23 cellular contexts compared by ENCODE assay signal in genomic region chr12:49882248-49882850, GRCh38. TPM values are rescaled to one million over a fixed set of nuclear protein-coding genes. Genes with fewer than 3 reads are reported as not detected.
DNase-seq lines count a peak whose midpoint lies in the region; ATAC-seq, FAIRE-seq and TF ChIP-seq lines count a peak whose summit lies in the region.
"Had no signal": no experiment of that assay in that cellular context is flagged by ENCODE, and none has a peak within 500 bp of the region (broad histone marks: within the 10 kb centered on the region; RNA-seq: fewer than 3 reads in every experiment).

No MANE protein-coding gene starts in this region.

- H3K9me1 ChIP-seq in K562 (ENCODE audit: control insufficient read depth, insufficient read depth, low read length) = no peaks in the 10 kb centered on the region

- TF ChIP-seq POLR2A in K562 (conservative IDR thresholded peaks at IDR 0.05) = no peak

- peak; percentile 69 for DNase-seq in COR-L47 (lab: John Stamatoyannopoulos, UW)
- peak; percentile 28 for DNase-seq in NCI-H2227 treated with DMSO at 0.1 percent for 48 hours (lab: John Stamatoyannopoulos, UW)
- no peak for DNase-seq in K562 (ENCODE audit: extremely low read depth in 1 of 4, low spot score in 3 of 4)
- no peak for DNase-seq in stimulated activated CD4-positive, alpha-beta T cell treated with anti-CD3 and anti-CD28 coated beads, Interleukin-4, amount 100 ng/mL, for 4 hours
- no peak for DNase-seq in HUDEP-2 (lab: John Stamatoyannopoulos, UW; ENCODE audit: unreplicated experiment in 76 of 76)
- no peak for DNase-seq in SHP77 treated with DMSO at 0.1 percent for 48 hours (lab: John Stamatoyannopoulos, UW)
- no peak for DNase-seq in GF-D8 (lab: John Stamatoyannopoulos, UW)
- DNase-seq: activated CD4-positive, alpha-beta T cell treated with anti-CD3 and anti-CD28 coated beads, Interleukin-2, amount 50 U/mL, for 4 hours; activated naive CD4-positive, alpha-beta T cell treated with Interleukin-2 at 50 U/mL for 16 hours; CD4-positive, alpha-beta memory T cell; DND-41; MV-4-11; NCI-H2081 treated with DMSO at 0.1 percent for 48 hours; NCI-H524 treated with DMSO at 0.1 percent for 48 hours; Peyer's patch; stimulated activated naive CD8-positive, alpha-beta T cell treated with anti-CD3 and anti-CD28 coated beads, Interleukin-15, amount 100 ng/mL, for 72 hours had no signal

- in situ Hi-C loops in K562 (cut with MboI) = no loop called here

- H3K9me3 ChIP-seq in K562 (replicated peaks; ENCODE audit: control insufficient read depth, insufficient read depth, low read depth, low read length) (peaks cover 18% of the 10 kb centered on the region), mesodermal cell (ENCODE audit: control insufficient read depth, low read length) (no peaks in the 10 kb centered on the region)
- H3K9me3 ChIP-seq: left lung, Peyer's patch had no signal

- no TSS peak for BruUV-seq in K562 (replicated peaks; lab: Mats Ljungman, UMichigan)

- TF ChIP-seq CTCF in K562 (IDR thresholded peaks at IDR 0.05 in 2 of 3, conservative IDR thresholded peaks at IDR 0.05 in 1 of 3; ENCODE audit: insufficient read depth in 2 of 3, low read depth in 1 of 3, low read length in 3 of 3) = no peak

- CTCF ChIA-PET in K562 (lab: Yijun Ruan, JAX; ENCODE audit: low intra/inter-chr PET ratio) = no interaction called here

- ATAC-seq in K562 = no peak
- ATAC-seq: esophagus mucosa; left lung; stimulated activated naive CD8-positive, alpha-beta T cell treated with anti-CD3 and anti-CD28 coated beads, Interleukin-15, amount 100 ng/mL, for 72 hours had no signal

- H3K27ac ChIP-seq in K562 (ENCODE audit: extremely low read depth, low read depth, low read length) = no peak overlapping the region
- peak overlapping the region; percentile 2 for H3K27ac ChIP-seq in mesodermal cell (ENCODE audit: low read depth, low read length, severe bottlenecking)
- H3K27ac ChIP-seq: HL-60, left lung, Peyer's patch had no signal

- WGBS in K562 (ENCODE audit: insufficient coverage, low coverage, missing lambda C conversion rate) = 2% methylated on average over 8 of the region's 8 CpGs
- 36 to 58% methylated on average over 5 to 7 of the region's 8 CpGs for WGBS in mesodermal cell (ENCODE audit: insufficient coverage in 2 of 2), 2 experiments

- POLR2A ChIA-PET in K562 (lab: Yijun Ruan, JAX) = interaction anchor here (1.0 kb wide), 1 partner anchor 12 kb away, joined by 4 read pairs; no protein-coding TSS in a partner anchor

- H3K79me2 ChIP-seq in K562 (ENCODE audit: control insufficient read depth, insufficient read depth, low read length) = no peaks in the 10 kb centered on the region

- intact Hi-C loops in K562 (cut with micrococcal nuclease) = no loop called here

- H3K9ac ChIP-seq in K562 (ENCODE audit: insufficient read depth in 1 of 2, low read depth in 2 of 2, low read length in 2 of 2) = peak overlapping the region in 1 of 2 experiments; percentile 7; a peak in 2 of 4 replicates

- peaks cover 28 to 51% of the 10 kb centered on the region in 2 experiments for H3K27me3 ChIP-seq in K562 (ENCODE audit: control insufficient read depth in 2 of 2, insufficient read depth in 2 of 2, low read length in 2 of 2)
- H3K27me3 ChIP-seq: Peyer's patch had no signal

- no peak for TF ChIP-seq RAD21 in K562 (CRISPR knock-in tag; conservative IDR thresholded peaks at IDR 0.05 in 1 of 2, IDR thresholded peaks at IDR 0.05 in 1 of 2)

- H2AFZ ChIP-seq in K562 (ENCODE audit: low read depth, low read length) = no peak overlapping the region

- H3K36me3 ChIP-seq in K562 (ENCODE audit: control insufficient read depth, insufficient read depth, low read length) (no peaks in the 10 kb centered on the region), mesodermal cell (ENCODE audit: control insufficient read depth, insufficient read depth, low read length) (no peaks in the 10 kb centered on the region)
- H3K36me3 ChIP-seq: left lung, Peyer's patch had no signal

- FAIRE-seq in K562 (lab: Jason Lieb, UNC) = no peak
- FAIRE-seq: H54, urothelium cell line had no signal

- TF ChIP-seq EP300 in K562 (IDR thresholded peaks at IDR 0.05; ENCODE audit: low read length) = no peak

- H4K20me1 ChIP-seq in K562 (replicated peaks; ENCODE audit: control insufficient read depth, insufficient read depth, low read length) = peaks cover 10% of the 10 kb centered on the region

- no peak overlapping the region for H3K4me2 ChIP-seq in K562 (ENCODE audit: insufficient read depth, low read length)

- H3K4me3 ChIP-seq in K562 = no peak overlapping the region
- no peak overlapping the region for H3K4me3 ChIP-seq in mesodermal cell (ENCODE audit: extremely low read depth, insufficient read depth, low read length, poor library complexity, severe bottlenecking)
- H3K4me3 ChIP-seq: left lung, Peyer's patch had no signal

- H3K4me1 ChIP-seq in K562 (replicated peaks in 1 of 2; ENCODE audit: control insufficient read depth in 2 of 2, insufficient read depth in 2 of 2, low read length in 2 of 2) = peaks cover 0 to 6% of the 10 kb centered on the region in 2 experiments; a peak in 1 of 5 replicates
- H3K4me1 ChIP-seq in mesodermal cell (ENCODE audit: control insufficient read depth, insufficient read depth, low read length, poor library complexity, severe bottlenecking) = peaks cover 16% of the 10 kb centered on the region
- H3K4me1 ChIP-seq: left lung, Peyer's patch had no signal

TF ChIP-seq in K562, 482 proteins besides CTCF, POLR2A, EP300 and RAD21 (continues in another document):
- TF ChIP-seq FOSL1 (tag; conservative IDR thresholded peaks at IDR 0.05) = peak; percentile 53; the same call in 1 of the 2 replicates

RNA-seq across cellular contexts. Expression of gene FAIM2, which starts 21.4 kb away (rescaled TPM):
- total RNA-seq in K562 (2011; cell fraction: chromatin; rRNA removed; ENCODE audit: low replicate concordance) = not detected in 2 replicates
- not detected in 2 replicates for total RNA-seq in K562 (2011; cell fraction: nucleolus; rRNA removed)
- 0.15 TPM in 1 of 2 replicates, not detected in the other for total RNA-seq in K562 (2011; cell fraction: nucleoplasm; rRNA removed)
- total RNA-seq in K562 (2014; rRNA removed) (not detected in 2 replicates), K562 (2014; rRNA removed; fragmentation: Illumina TruSeq; extraction: Trizol) (not detected in 2 replicates), K562 (2015; rRNA removed; fragmentation: Illumina TruSeq; extraction: Trizol) (not detected in 2 replicates), K562 (2021) (not detected in 2 replicates)
- polyA plus RNA-seq in K562 (2011; rRNA removed) (not detected in 2 replicates), K562 (2014; fragmentation: Illumina TruSeq; extraction: Trizol) (not detected in 2 replicates), K562 (2014; fragmentation: Nextera tagmentation; extraction: Ambion mirVana) (under 1 TPM in 1 of 2 experiments, not detected in 1; 0.10 TPM), K562 (2014; rRNA removed) (0.01 TPM in 1 of 2 replicates, not detected in the other)
- polyA plus RNA-seq in K562 (2011; cell fraction: cytosol; rRNA removed) = 0.07 and 0.76 TPM in 2 replicates
- not detected in 2 replicates for polyA plus RNA-seq in K562 (2011; cell fraction: nucleus; rRNA removed)
- polyA plus RNA-seq in K562 (2012) = 0.09 and 0.17 TPM in 2 replicates
- not detected in 2 replicates for polyA minus RNA-seq in K562 (2011; rRNA and poly(A)+ RNA removed)
- not detected in 2 replicates for polyA minus RNA-seq in K562 (2011; cell fraction: cytosol; rRNA and poly(A)+ RNA removed)
- polyA minus RNA-seq in K562 (2011; cell fraction: nucleus; rRNA and poly(A)+ RNA removed) = not detected in 2 replicates
- 2.0 TPM for polyA plus RNA-seq in mesodermal cell (2013, experiment 1 of 2)
- polyA plus RNA-seq in mesodermal cell (2013, experiment 2 of 2) = 0.56 TPM
- total RNA-seq: dermis microvascular lymphatic vessel endothelial cell had no signal

RNA-seq across cellular contexts. Expression of gene BCDIN3D, which starts 39.4 kb away (rescaled TPM):
- total RNA-seq in K562 (2011; cell fraction: chromatin; rRNA removed; ENCODE audit: low replicate concordance) = 6.1 and 8.1 TPM in 2 replicates
- total RNA-seq in K562 (2011; cell fraction: nucleolus; rRNA removed) = 10.5 and 11.7 TPM in 2 replicates
- 9.2 and 11.8 TPM in 2 replicates for total RNA-seq in K562 (2011; cell fraction: nucleoplasm; rRNA removed)
- total RNA-seq in K562 (2014; rRNA removed) (3.7 and 4.3 TPM in 2 replicates), K562 (2014; rRNA removed; fragmentation: Illumina TruSeq; extraction: Trizol) (4.4 and 4.6 TPM in 2 replicates), K562 (2015; rRNA removed; fragmentation: Illumina TruSeq; extraction: Trizol) (4.9 TPM in 2 replicates), K562 (2021) (5.1 and 5.6 TPM in 2 replicates)
- polyA plus RNA-seq in K562 (2011; rRNA removed) (3.7 and 5.6 TPM in 2 replicates), K562 (2014; fragmentation: Illumina TruSeq; extraction: Trizol) (5.1 and 5.9 TPM in 2 replicates), K562 (2014; fragmentation: Nextera tagmentation; extraction: Ambion mirVana) (1 to 10 TPM; 6.3 to 6.9 TPM), K562 (2014; rRNA removed) (5.2 and 5.8 TPM in 2 replicates)
- 3.5 and 4.3 TPM in 2 replicates for polyA plus RNA-seq in K562 (2011; cell fraction: cytosol; rRNA removed)
- polyA plus RNA-seq in K562 (2011; cell fraction: nucleus; rRNA removed) = 2.3 and 3.5 TPM in 2 replicates
- polyA plus RNA-seq in K562 (2012) = 4.0 and 5.4 TPM in 2 replicates
- 4.7 and 5.3 TPM in 2 replicates for polyA minus RNA-seq in K562 (2011; rRNA and poly(A)+ RNA removed)
- 1.1 and 1.9 TPM in 2 replicates for polyA minus RNA-seq in K562 (2011; cell fraction: cytosol; rRNA and poly(A)+ RNA removed)
- 2.7 and 4.7 TPM in 2 replicates for polyA minus RNA-seq in K562 (2011; cell fraction: nucleus; rRNA and poly(A)+ RNA removed)
- 3.7 TPM for polyA plus RNA-seq in mesodermal cell (2013, experiment 1 of 2)
- polyA plus RNA-seq in mesodermal cell (2013, experiment 2 of 2) = 2.8 TPM

RNA-seq across cellular contexts. Expression of gene NCKAP5L, which starts 54.1 kb away (rescaled TPM):
- 15.1 and 38.6 TPM in 2 replicates for total RNA-seq in K562 (2011; cell fraction: chromatin; rRNA removed; ENCODE audit: low replicate concordance)
- total RNA-seq in K562 (2011; cell fraction: nucleolus; rRNA removed) = 21.6 and 25.2 TPM in 2 replicates
- 21.0 and 24.7 TPM in 2 replicates for total RNA-seq in K562 (2011; cell fraction: nucleoplasm; rRNA removed)
- total RNA-seq in K562 (2014; rRNA removed) (7.3 and 9.4 TPM in 2 replicates), K562 (2014; rRNA removed; fragmentation: Illumina TruSeq; extraction: Trizol) (1.4 and 2.1 TPM in 2 replicates), K562 (2015; rRNA removed; fragmentation: Illumina TruSeq; extraction: Trizol) (4.7 and 4.9 TPM in 2 replicates), K562 (2021) (13.4 and 14.4 TPM in 2 replicates)
- polyA plus RNA-seq in K562 (2011; rRNA removed) (1.7 and 3.6 TPM in 2 replicates), K562 (2014; fragmentation: Illumina TruSeq; extraction: Trizol) (3.7 and 7.7 TPM in 2 replicates), K562 (2014; fragmentation: Nextera tagmentation; extraction: Ambion mirVana) (under 1 TPM; 0.01 to 0.04 TPM), K562 (2014; rRNA removed) (4.8 and 6.3 TPM in 2 replicates)
- 2.0 and 3.8 TPM in 2 replicates for polyA plus RNA-seq in K562 (2011; cell fraction: cytosol; rRNA removed)
- polyA plus RNA-seq in K562 (2011; cell fraction: nucleus; rRNA removed) = 7.3 and 13.2 TPM in 2 replicates
- polyA plus RNA-seq in K562 (2012) = 6.2 and 8.4 TPM in 2 replicates
- polyA minus RNA-seq in K562 (2011; rRNA and poly(A)+ RNA removed) = 5.1 and 5.7 TPM in 2 replicates
- 5.6 and 7.4 TPM in 2 replicates for polyA minus RNA-seq in K562 (2011; cell fraction: cytosol; rRNA and poly(A)+ RNA removed)
- polyA minus RNA-seq in K562 (2011; cell fraction: nucleus; rRNA and poly(A)+ RNA removed) = 8.1 and 10.1 TPM in 2 replicates
- 32.2 TPM for polyA plus RNA-seq in mesodermal cell (2013, experiment 1 of 2)
- 26.3 TPM for polyA plus RNA-seq in mesodermal cell (2013, experiment 2 of 2)

Comparison
In these comparisons a context has a peak if more than half of its experiments do, and no peak if none do; other contexts are left out.
1. DNase-seq: peak in COR-L47 (single experiment) and NCI-H2227 treated with DMSO at 0.1 percent for 48 hours (single experiment); none in K562 (0 of 4), stimulated activated CD4-positive, alpha-beta T cell treated with anti-CD3 and anti-CD28 coated beads, Interleukin-4, amount 100 ng/mL, for 4 hours (0 of 2), HUDEP-2 (0 of 76), SHP77 treated with DMSO at 0.1 percent for 48 hours (single experiment) and GF-D8 (single experiment).